Comparison of ENCODE assay signal across 8 cellular contexts in genomic region chr16:21611546-21612384, GRCh38. TPM values are rescaled to one million over a fixed set of nuclear protein-coding genes. Genes with fewer than 3 reads are reported as not detected.
DNase-seq lines count a peak whose midpoint lies in the region; ATAC-seq and TF ChIP-seq lines count a peak whose summit lies in the region.

No MANE protein-coding gene starts in this region.

- CTCF ChIA-PET in HEK293 (lab: Yijun Ruan, JAX): interaction anchor here (0.7 to 1.6 kb wide), 3 partner anchors 46 to 689 kb away, joined by 3 read pairs; no protein-coding TSS in a partner anchor

- peaks cover 33% of the 10 kb centered on the region for H3K4me1 ChIP-seq in HEK293 (ENCODE audit: control insufficient read depth, insufficient read depth, low read length)
- peaks cover 67% of the 10 kb centered on the region for H3K4me1 ChIP-seq in skeletal muscle satellite cell (ENCODE audit: control insufficient read depth, insufficient read depth, low read length)

- DNase-seq in T-helper 17 cell: no peak
- DNase-seq in fibroblast of gingiva (ENCODE audit: low read depth): peak; percentile 37
- no peak for DNase-seq in KG1 (lab: John Stamatoyannopoulos, UW)
- DNase-seq in NCI-H187 (lab: John Stamatoyannopoulos, UW): no peak
- no peak for DNase-seq in hepatic stellate cell (ENCODE audit: low spot score)

- POLR2A ChIA-PET in HEK293 (lab: Yijun Ruan, JAX): interaction anchor here (0.7 kb wide), 1 partner anchor 22 kb away, joined by 4 read pairs; no protein-coding TSS in a partner anchor

- no peak for TF ChIP-seq CTCF in HEK293 (tag by site-specific recombination; IDR thresholded peaks at IDR 0.05)

- H3K27ac ChIP-seq in HEK293 (ENCODE audit: extremely low read depth, low read depth, low read length): no peak overlapping the region

- H3K9me3 ChIP-seq in HEK293 (ENCODE audit: control insufficient read depth, insufficient read depth, low read depth, low read length) (no peaks in the 10 kb centered on the region), T-helper 17 cell (ENCODE audit: control insufficient read depth, low read length, poor library complexity, severe bottlenecking) (no peaks in the 10 kb centered on the region), skeletal muscle satellite cell (replicated peaks; ENCODE audit: low read length) (no peaks in the 10 kb centered on the region)

- peak overlapping the region; percentile 42 for H3K4me2 ChIP-seq in skeletal muscle satellite cell (ENCODE audit: low read length)

- H3K36me3 ChIP-seq in HEK293 (ENCODE audit: control insufficient read depth in 2 of 2, insufficient read depth in 1 of 2, low read length in 2 of 2): peaks cover 0 to 4% of the 10 kb centered on the region in 2 experiments; a peak in 2 of 3 replicates
- H3K36me3 ChIP-seq in skeletal muscle satellite cell (ENCODE audit: insufficient read depth, low read length): peaks cover 32% of the 10 kb centered on the region

- ATAC-seq in T-helper 17 cell: peak; percentile 68
- no peak for ATAC-seq in GM21723 (IDR thresholded peaks at IDR 0.05; ENCODE audit: unreplicated experiment)

- no peak overlapping the region for H3K9ac ChIP-seq in skeletal muscle satellite cell (ENCODE audit: low read depth, low read length)

- peaks cover 53% of the 10 kb centered on the region for H3K4me1 Mint-ChIP-seq in T-helper 17 cell

- H3K27me3 ChIP-seq in skeletal muscle satellite cell (ENCODE audit: control insufficient read depth, insufficient read depth, low read length): no peaks in the 10 kb centered on the region

- peak overlapping the region; percentile 45 for H3K4me3 Mint-ChIP-seq in T-helper 17 cell

- H3K4me3 ChIP-seq in HEK293 (ENCODE audit: low read depth, low read length): no peak overlapping the region
- H3K4me3 ChIP-seq in skeletal muscle satellite cell (ENCODE audit: low read length): no peak overlapping the region

- peak overlapping the region; percentile 87 for H3K27ac Mint-ChIP-seq in T-helper 17 cell

- no peaks in the 10 kb centered on the region for H3K36me3 Mint-ChIP-seq in T-helper 17 cell (ENCODE audit: low read depth)

- H3K27me3 Mint-ChIP-seq in T-helper 17 cell: no peaks in the 10 kb centered on the region

TF ChIP-seq in HEK293, 187 proteins besides CTCF, POLR2A, EP300 and RAD21 (continues in another document):
- TF ChIP-seq ZNF248 (tag by site-specific recombination; IDR thresholded peaks at IDR 0.05) (no peak), ZNF792 (tag by site-specific recombination; IDR thresholded peaks at IDR 0.05) (no peak), ZNF571 (tag by site-specific recombination; IDR thresholded peaks at IDR 0.05) (no peak), GFI1B (tag by site-specific recombination; IDR thresholded peaks at IDR 0.05) (0 out of 2 replicates have a peak, but pooled peaks have one; percentile 38), GLIS1 (tag by site-specific recombination; IDR thresholded peaks at IDR 0.05) (no peak), KLF16 (tag by site-specific recombination; IDR thresholded peaks at IDR 0.05) (no peak), SP7 (tag by site-specific recombination; IDR thresholded peaks at IDR 0.05) (no peak), ZNF791 (tag by site-specific recombination; IDR thresholded peaks at IDR 0.05) (no peak), ZEB2 (tag by site-specific recombination; IDR thresholded peaks at IDR 0.05) (0 out of 2 replicates have a peak, but pooled peaks have one; percentile 12), ZNF629 (tag by site-specific recombination; IDR thresholded peaks at IDR 0.05) (no peak), ZNF621 (tag by site-specific recombination; IDR thresholded peaks at IDR 0.05) (no peak), PRDM10 (tag by site-specific recombination; IDR thresholded peaks at IDR 0.05) (no peak), ZBTB6 (tag by site-specific recombination; IDR thresholded peaks at IDR 0.05) (no peak), ZNF214 (tag by site-specific recombination; IDR thresholded peaks at IDR 0.05; ENCODE audit: borderline replicate concordance) (no peak), ZBTB17 (tag by site-specific recombination; IDR thresholded peaks at IDR 0.05) (peak; percentile 29; the same call in 1 of the 2 replicates), FEZF1 (tag by site-specific recombination; IDR thresholded peaks at IDR 0.05) (no peak), KLF9 (tag by site-specific recombination; IDR thresholded peaks at IDR 0.05; ENCODE audit: low read depth) (no peak), ZNF132 (tag by site-specific recombination; IDR thresholded peaks at IDR 0.05; ENCODE audit: borderline replicate concordance) (no peak), ZBTB20 (tag by site-specific recombination; IDR thresholded peaks at IDR 0.05) (no peak), TRIM28 (IDR thresholded peaks at IDR 0.05; ENCODE audit: borderline replicate concordance, low read length) (0 out of 2 replicates have a peak, but pooled peaks have one; percentile 39), ZNF394 (tag by site-specific recombination; IDR thresholded peaks at IDR 0.05; ENCODE audit: borderline replicate concordance) (no peak), ZBTB48 (tag by site-specific recombination; IDR thresholded peaks at IDR 0.05) (no peak), ATF2 (tag by site-specific recombination; IDR thresholded peaks at IDR 0.05; ENCODE audit: low read depth) (no peak), RBAK (tag by site-specific recombination; IDR thresholded peaks at IDR 0.05) (no peak), ZNF623 (tag by site-specific recombination; IDR thresholded peaks at IDR 0.05) (no peak), ZNF768 (tag by site-specific recombination; IDR thresholded peaks at IDR 0.05) (no peak)
- TF ChIP-seq, protein P1, sequence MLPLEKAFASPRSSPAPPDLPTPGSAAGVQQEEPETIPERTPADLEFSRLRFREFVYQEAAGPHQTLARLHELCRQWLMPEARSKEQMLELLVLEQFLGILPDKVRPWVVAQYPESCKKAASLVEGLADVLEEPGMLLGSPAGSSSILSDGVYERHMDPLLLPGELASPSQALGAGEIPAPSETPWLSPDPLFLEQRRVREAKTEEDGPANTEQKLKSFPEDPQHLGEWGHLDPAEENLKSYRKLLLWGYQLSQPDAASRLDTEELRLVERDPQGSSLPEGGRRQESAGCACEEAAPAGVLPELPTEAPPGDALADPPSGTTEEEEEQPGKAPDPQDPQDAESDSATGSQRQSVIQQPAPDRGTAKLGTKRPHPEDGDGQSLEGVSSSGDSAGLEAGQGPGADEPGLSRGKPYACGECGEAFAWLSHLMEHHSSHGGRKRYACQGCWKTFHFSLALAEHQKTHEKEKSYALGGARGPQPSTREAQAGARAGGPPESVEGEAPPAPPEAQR (tag by site-specific recombination; IDR thresholded peaks at IDR 0.05): no peak

RNA-seq across cellular contexts. Expression of gene METTL9, which starts 12.4 kb away (rescaled TPM):
- 10 to 100 TPM; 79.0 to 80.3 TPM for total RNA-seq in T-helper 17 cell
- total RNA-seq in skeletal muscle satellite cell (2012; rRNA removed): 218 and 323 TPM in 2 replicates

RNA-seq across cellular contexts. Expression of gene IGSF6, which starts 40.6 kb away (rescaled TPM):
- total RNA-seq in T-helper 17 cell: 1 to 10 TPM in 1 of 2 donors, under 1 TPM in 1; 0.39 to 1.6 TPM
- total RNA-seq in skeletal muscle satellite cell (2012; rRNA removed): not detected in 2 replicates

RNA-seq across cellular contexts. Expression of gene OTOA, which starts 52.0 kb away (rescaled TPM):
- total RNA-seq in T-helper 17 cell: under 1 TPM; 0.10 to 0.16 TPM
- total RNA-seq in skeletal muscle satellite cell (2012; rRNA removed): not detected in 2 replicates
